Comparison of ENCODE assay signal across 8 cellular contexts in genomic region chr9:127450831-127451680, GRCh38. TPM values are rescaled to one million over a fixed set of nuclear protein-coding genes. Genes with fewer than 3 reads are reported as not detected.
DNase-seq lines count a peak whose midpoint lies in the region; TF ChIP-seq lines count a peak whose summit lies in the region.

Gene LRSAM1 (plus strand): TSS chr9:127451510. CDS start chr9:127454528, 3,018 bp downstream.
Gene RPL12 (minus strand): TSS chr9:127451406. CDS start chr9:127451317, 89 bp downstream.

- H3K27ac Mint-ChIP-seq in H9 (peak within 1 kb of the TSS; percentile 96 to 99 (median 99)), nephron progenitor cell (peak within 1 kb of the TSS; percentile 100)
- H3K27ac Mint-ChIP-seq in stimulated activated naive CD8-positive, alpha-beta T cell treated with anti-CD3 and anti-CD28 coated beads, Interleukin-15, Interleukin-2, amounts not matched to agents 100 ng/mL and 50 ng/mL, for 24 hours = peak within 1 kb of the TSS; percentile 99

- H2AK5ac ChIP-seq in H9 (ENCODE audit: insufficient read length, low read length) = no peak within 1 kb of the TSS

- H4K91ac ChIP-seq in H9 (ENCODE audit: insufficient read length, low read depth, low read length) = no peak within 1 kb of the TSS

- H3K56ac ChIP-seq in H9 (ENCODE audit: insufficient read length, low read depth, low read length) = no peak within 1 kb of the TSS

- H3K23me2 ChIP-seq in H9 (ENCODE audit: insufficient read length, low read depth, low read length, poor library complexity, severe bottlenecking) = peaks cover 18% of the 10 kb centered on the region

- no peak within 1 kb of the TSS for H2BK15ac ChIP-seq in H9 (ENCODE audit: low read depth, low read length)

- peaks cover 56 to 64% (median 59%) of the 10 kb centered on the region in 3 experiments for H3K36me3 Mint-ChIP-seq in H9 (ENCODE audit: insufficient read depth in 1 of 3, low read depth in 3 of 3)
- H3K36me3 Mint-ChIP-seq in nephron progenitor cell (ENCODE audit: low read depth) = peaks cover 51% of the 10 kb centered on the region
- peaks cover 63% of the 10 kb centered on the region for H3K36me3 Mint-ChIP-seq in stimulated activated naive CD8-positive, alpha-beta T cell treated with anti-CD3 and anti-CD28 coated beads, Interleukin-15, Interleukin-2, amounts not matched to agents 100 ng/mL and 50 ng/mL, for 24 hours (ENCODE audit: low read depth)

- no peak within 1 kb of the TSS; the same call in 1 of the 2 replicates for H3K4ac ChIP-seq in H9 (ENCODE audit: low read depth, low read length)

- H2AFZ ChIP-seq in H9 (ENCODE audit: low read length) (no peak within 1 kb of the TSS), MM.1S (ENCODE audit: low read length) (peak within 1 kb of the TSS; percentile 99)

- no CpG with 5 or more reads among the region's 73 CpGs for WGBS in H9 (ENCODE audit: extremely low coverage, insufficient read length, low lambda C conversion rate)

- H3F3A ChIP-seq in MM.1S (ENCODE audit: insufficient read depth, low read length) = peaks cover 51% of the 10 kb centered on the region

- peak within 1 kb of the TSS; percentile 42 for H3K27ac ChIP-seq in H9 (ENCODE audit: insufficient read length, low read depth, low read length)
- peak within 1 kb of the TSS; percentile 83 for H3K27ac ChIP-seq in MM.1S (ENCODE audit: low read length)

- H3K79me2 ChIP-seq in H9 (ENCODE audit: insufficient read depth, low read length) (peaks cover 20% of the 10 kb centered on the region; the same call in 1 of the 2 replicates), MM.1S (ENCODE audit: low read length) (peaks cover 47% of the 10 kb centered on the region)

- H3K9me2 ChIP-seq in MM.1S (replicated peaks; ENCODE audit: insufficient read depth, low read length) = no peaks in the 10 kb centered on the region

- H3K4me1 ChIP-seq in ES-I3 (ENCODE audit: insufficient read depth, low read length) (peaks cover 4% of the 10 kb centered on the region; the same call in 1 of the 2 replicates), H9 (ENCODE audit: insufficient read depth, low read length) (peaks cover 4% of the 10 kb centered on the region), MM.1S (ENCODE audit: low read length) (peaks cover 12% of the 10 kb centered on the region)

- no peak within 1 kb of the TSS for H2BK120ac ChIP-seq in H9 (ENCODE audit: low read depth, low read length, poor library complexity, severe bottlenecking)

- H3K9me3 ChIP-seq in ES-I3 (ENCODE audit: control insufficient read depth, insufficient read depth, low read length) (no peaks in the 10 kb centered on the region), H9 (ENCODE audit: control insufficient read depth, low read depth, low read length) (no peaks in the 10 kb centered on the region), MM.1S (replicated peaks; ENCODE audit: insufficient read depth, low read length) (no peaks in the 10 kb centered on the region)

- H3K4me3 ChIP-seq in MM.1S (ENCODE audit: low read length) (peak within 1 kb of the TSS; percentile 88), fibroblast of the aortic adventitia (ENCODE audit: low read depth, low read length) (peak within 1 kb of the TSS; percentile 89)

- H3K9ac ChIP-seq in ES-I3 (ENCODE audit: low read depth, low read length) (peak within 1 kb of the TSS; percentile 86), H9 (ENCODE audit: extremely low read depth, insufficient read length, low read length) (peak within 1 kb of the TSS; percentile 99), MM.1S (ENCODE audit: low read length) (peak within 1 kb of the TSS; percentile 94)

- no peak within 1 kb of the TSS for H3K23ac ChIP-seq in H9 (ENCODE audit: insufficient read length, low read depth, low read length)

- peaks cover 50% of the 10 kb centered on the region for H3K36me3 ChIP-seq in ES-I3 (ENCODE audit: insufficient read depth, low read length)
- H3K36me3 ChIP-seq in MM.1S (replicated peaks; ENCODE audit: insufficient read depth, low read length) = peaks cover 21% of the 10 kb centered on the region

- no peak within 1 kb of the TSS for H2BK12ac ChIP-seq in H9 (ENCODE audit: insufficient read length, low read depth, low read length)

- H3K18ac ChIP-seq in H9 (ENCODE audit: insufficient read length, low read depth, low read length) = peak within 1 kb of the TSS; percentile 90

- peaks cover 2% of the 10 kb centered on the region for H3K79me1 ChIP-seq in H9 (ENCODE audit: insufficient read depth, low read depth, low read length, poor library complexity, severe bottlenecking)

- H4K20me1 ChIP-seq in H9 (ENCODE audit: control insufficient read depth, insufficient read depth, insufficient read length) = no peaks in the 10 kb centered on the region
- peaks cover 39% of the 10 kb centered on the region for H4K20me1 ChIP-seq in MM.1S (ENCODE audit: insufficient read depth, low read length)

- H2BK5ac ChIP-seq in H9 (ENCODE audit: insufficient read length, low read length) = peak within 1 kb of the TSS; percentile 17

- no peaks in the 10 kb centered on the region for H3K27me3 ChIP-seq in H9 (ENCODE audit: insufficient read depth, low read length)
- H3K27me3 ChIP-seq in MM.1S (replicated peaks; ENCODE audit: insufficient read depth, low read length) = no peaks in the 10 kb centered on the region

- peaks cover 24 to 28% of the 10 kb centered on the region in 2 experiments for H3K4me1 Mint-ChIP-seq in H9
- peaks cover 40% of the 10 kb centered on the region for H3K4me1 Mint-ChIP-seq in nephron progenitor cell
- peaks cover 53% of the 10 kb centered on the region for H3K4me1 Mint-ChIP-seq in stimulated activated naive CD8-positive, alpha-beta T cell treated with anti-CD3 and anti-CD28 coated beads, Interleukin-15, Interleukin-2, amounts not matched to agents 100 ng/mL and 50 ng/mL, for 24 hours (ENCODE audit: low read depth)

- H3K9me3 Mint-ChIP-seq in H9 (peaks cover 0 to 4% of the 10 kb centered on the region in 2 experiments; a peak in 4 of 5 replicates), nephron progenitor cell (no peaks in the 10 kb centered on the region)
- H3K9me3 Mint-ChIP-seq in stimulated activated naive CD8-positive, alpha-beta T cell treated with anti-CD3 and anti-CD28 coated beads, Interleukin-15, Interleukin-2, amounts not matched to agents 100 ng/mL and 50 ng/mL, for 24 hours = no peaks in the 10 kb centered on the region

- H3K4me3 Mint-ChIP-seq in H9 = peak within 1 kb of the TSS; percentile 96 to 99
- H3K4me3 Mint-ChIP-seq in nephron progenitor cell = peak within 1 kb of the TSS; percentile 92
- H3K4me3 Mint-ChIP-seq in stimulated activated naive CD8-positive, alpha-beta T cell treated with anti-CD3 and anti-CD28 coated beads, Interleukin-15, Interleukin-2, amounts not matched to agents 100 ng/mL and 50 ng/mL, for 24 hours = peak within 1 kb of the TSS; percentile 97

- H2BK20ac ChIP-seq in H9 (ENCODE audit: low read depth, low read length, poor library complexity, severe bottlenecking) = no peak within 1 kb of the TSS

- H3K27me3 Mint-ChIP-seq in H9 (ENCODE audit: low read depth) (peaks cover 2% of the 10 kb centered on the region), nephron progenitor cell (ENCODE audit: low read depth, poor library complexity) (no peaks in the 10 kb centered on the region)
- no peaks in the 10 kb centered on the region for H3K27me3 Mint-ChIP-seq in stimulated activated naive CD8-positive, alpha-beta T cell treated with anti-CD3 and anti-CD28 coated beads, Interleukin-15, Interleukin-2, amounts not matched to agents 100 ng/mL and 50 ng/mL, for 24 hours

- no peak within 1 kb of the TSS for H3T11ph ChIP-seq in H9 (ENCODE audit: low read length)

- DNase-seq in H9 (peak; percentile 95), MM.1S (peak; percentile 95), SHP77 treated with DMSO at 0.1 percent for 48 hours (lab: John Stamatoyannopoulos, UW) (peak; percentile 75), fibroblast of the aortic adventitia (ENCODE audit: low read depth) (peak; percentile 97), nephron progenitor cell (peak; percentile 99)
- peak; percentile 99 for DNase-seq in activated effector memory CD4-positive, alpha-beta T cell treated with anti-CD3 and anti-CD28 coated beads, Interleukin-2, amount 50 U/mL, for 16 hours

- H3K4me2 ChIP-seq in H9 (ENCODE audit: insufficient read depth, insufficient read length, low read length) = peak within 1 kb of the TSS; percentile 93
- H3K4me2 ChIP-seq in MM.1S (ENCODE audit: low read depth, low read length) = peak within 1 kb of the TSS; percentile 99

- H3K14ac ChIP-seq in H9 (ENCODE audit: insufficient read depth, low read length) = peak within 1 kb of the TSS; percentile 97

- no peak within 1 kb of the TSS for H4K8ac ChIP-seq in H9 (replicated peaks; ENCODE audit: insufficient read length, low read depth, low read length)

- TF ChIP-seq CTCF in H9 (conservative IDR thresholded peaks at IDR 0.05) = no peak
- TF ChIP-seq CTCF in MM.1S (IDR thresholded peaks at IDR 0.05; ENCODE audit: low read length) = 0 out of 2 replicates have a peak, but pooled peaks have one; percentile 9
- peak; percentile 3 for TF ChIP-seq CTCF in fibroblast of the aortic adventitia (IDR thresholded peaks at IDR 0.05; ENCODE audit: insufficient read depth, low read length)
- TF ChIP-seq CTCF in nephron progenitor cell (IDR thresholded peaks at IDR 0.05) = no peak

- no peak within 1 kb of the TSS for H4K5ac ChIP-seq in H9 (ENCODE audit: insufficient read length, low read depth, low read length)

RNA-seq across cellular contexts. Expression of gene LRSAM1, which starts in this region (rescaled TPM):
- total RNA-seq in H9 (2021) (15.0 and 16.2 TPM in 2 replicates), fibroblast of the aortic adventitia (ENCODE audit: low replicate concordance) (12.9 and 15.3 TPM in 2 replicates)

RNA-seq across cellular contexts. Expression of gene RPL12, which starts in this region (rescaled TPM):
- total RNA-seq in H9 (2021) (1,710 and 1,711 TPM in 2 replicates), fibroblast of the aortic adventitia (ENCODE audit: low replicate concordance) (511 and 2,619 TPM in 2 replicates)

Comparison
In these comparisons a context has a peak if more than half of its experiments do, and no peak if none do; other contexts are left out.
1. Peak in every context shown above with its lines: DNase-seq, H3K4me3 ChIP-seq and H3K27ac ChIP-seq.
2. CTCF ChIP-seq: peak in MM.1S (single experiment) and fibroblast of the aortic adventitia (single experiment); none in H9 (single experiment) and nephron progenitor cell (single experiment).